20 cellular contexts compared by ENCODE assay signal in genomic region chr11:36109499-36109849, GRCh38.
"Had no signal": no experiment of that assay in that cellular context is flagged by ENCODE, and none has a peak within 500 bp of the region (broad histone marks: within the 10 kb centered on the region; RNA-seq: fewer than 3 reads in every experiment).

No MANE protein-coding gene starts in this region.

- H3K27me3 ChIP-seq: colonic mucosa, gastrocnemius medialis, sigmoid colon, testis, upper lobe of right lung had no signal

- H3K9me3 ChIP-seq: colonic mucosa, gastrocnemius medialis, testis, upper lobe of right lung had no signal

- H3K27ac ChIP-seq: cardiac muscle cell, colonic mucosa, epithelial cell of prostate, gastrocnemius medialis, sigmoid colon, testis, upper lobe of right lung had no signal

- H3K27ac Mint-ChIP-seq: activated CD4-positive, alpha-beta T cell treated with anti-CD3 and anti-CD28 coated beads for 36 hours; activated CD8-positive, alpha-beta T cell treated with anti-CD3 and anti-CD28 coated beads for 36 hours; activated naive CD8-positive, alpha-beta T cell treated with anti-CD3 and anti-CD28 coated beads, Interleukin-2, amount 10 ng/mL, durations not matched to agents 7 days and 5 days; natural killer cell treated with Interleukin-12 subunit alpha and Interleukin-12 subunit beta and Interleukin-15 and Interleukin-18, amount 100 ng/mL, for 72 hours; stimulated activated naive CD8-positive, alpha-beta T cell treated with anti-CD3 and anti-CD28 coated beads, Interleukin-15, Interleukin-2, amounts not matched to agents 100 ng/mL and 50 ng/mL, for 24 hours; T-helper 17 cell had no signal

- H3K36me3 Mint-ChIP-seq: activated naive CD8-positive, alpha-beta T cell treated with anti-CD3 and anti-CD28 coated beads, Interleukin-2, amount 10 ng/mL, durations not matched to agents 7 days and 5 days; natural killer cell treated with Interleukin-12 subunit alpha and Interleukin-12 subunit beta and Interleukin-15 and Interleukin-18, amount 100 ng/mL, for 72 hours had no signal

- H3K4me3 ChIP-seq: cardiac muscle cell, colonic mucosa, gastrocnemius medialis, lung, sigmoid colon, testis, upper lobe of right lung had no signal

- ATAC-seq: activated CD4-positive, alpha-beta T cell treated with anti-CD3 and anti-CD28 coated beads for 36 hours; activated CD8-positive, alpha-beta T cell treated with anti-CD3 and anti-CD28 coated beads for 36 hours; gastrocnemius medialis; left colon; natural killer cell treated with Interleukin-12 subunit alpha and Interleukin-12 subunit beta and Interleukin-15 and Interleukin-18, amount 100 ng/mL, for 72 hours; T-helper 17 cell; upper lobe of right lung had no signal

- H3K4me1 ChIP-seq: colonic mucosa, gastrocnemius medialis had no signal

- H3K27me3 Mint-ChIP-seq: activated CD8-positive, alpha-beta T cell treated with anti-CD3 and anti-CD28 coated beads for 36 hours; stimulated activated naive CD8-positive, alpha-beta T cell treated with anti-CD3 and anti-CD28 coated beads, Interleukin-15, Interleukin-2, amounts not matched to agents 100 ng/mL and 50 ng/mL, for 24 hours had no signal

- H3K4me3 Mint-ChIP-seq: activated CD4-positive, alpha-beta T cell treated with anti-CD3 and anti-CD28 coated beads for 36 hours; activated CD8-positive, alpha-beta T cell treated with anti-CD3 and anti-CD28 coated beads for 36 hours; activated naive CD8-positive, alpha-beta T cell treated with anti-CD3 and anti-CD28 coated beads, Interleukin-2, amount 10 ng/mL, durations not matched to agents 7 days and 5 days; natural killer cell treated with Interleukin-12 subunit alpha and Interleukin-12 subunit beta and Interleukin-15 and Interleukin-18, amount 100 ng/mL, for 72 hours; stimulated activated naive CD8-positive, alpha-beta T cell treated with anti-CD3 and anti-CD28 coated beads, Interleukin-15, Interleukin-2, amounts not matched to agents 100 ng/mL and 50 ng/mL, for 24 hours; T-helper 17 cell had no signal

- DNase-seq: activated CD4-positive, alpha-beta T cell treated with anti-CD3 and anti-CD28 coated beads for 36 hours; activated CD8-positive, alpha-beta memory T cell treated with anti-CD3 and anti-CD28 coated beads, Interleukin-2, amount 50 U/mL, for 48 hours; activated CD8-positive, alpha-beta T cell treated with anti-CD3 and anti-CD28 coated beads for 36 hours; activated naive CD8-positive, alpha-beta T cell treated with anti-CD3 and anti-CD28 coated beads, Interleukin-2, amount 10 ng/mL, durations not matched to agents 7 days and 5 days; aorta; colonic mucosa; effector CD8-positive, alpha-beta T cell; gastrocnemius medialis; left colon; sigmoid colon; stimulated activated CD4-positive, alpha-beta T cell treated with anti-CD3 and anti-CD28 coated beads, Interleukin-12 subunit alpha, Interleukin-12 subunit beta, amount 100 ng/mL, for 4 hours; stimulated activated CD4-positive, alpha-beta T cell treated with anti-CD3 and anti-CD28 coated beads, Interleukin-2, amount 100 ng/mL, for 48 hours; T-helper 17 cell; testis; upper lobe of right lung had no signal

- H3K4me1 Mint-ChIP-seq: activated CD4-positive, alpha-beta T cell treated with anti-CD3 and anti-CD28 coated beads for 36 hours; activated naive CD8-positive, alpha-beta T cell treated with anti-CD3 and anti-CD28 coated beads, Interleukin-2, amount 10 ng/mL, durations not matched to agents 7 days and 5 days; T-helper 17 cell had no signal

- H3K36me3 ChIP-seq: cardiac muscle cell, colonic mucosa, gastrocnemius medialis, sigmoid colon, upper lobe of right lung had no signal
